8 cellular contexts compared by ENCODE assay signal in the genomic region with DNA sequence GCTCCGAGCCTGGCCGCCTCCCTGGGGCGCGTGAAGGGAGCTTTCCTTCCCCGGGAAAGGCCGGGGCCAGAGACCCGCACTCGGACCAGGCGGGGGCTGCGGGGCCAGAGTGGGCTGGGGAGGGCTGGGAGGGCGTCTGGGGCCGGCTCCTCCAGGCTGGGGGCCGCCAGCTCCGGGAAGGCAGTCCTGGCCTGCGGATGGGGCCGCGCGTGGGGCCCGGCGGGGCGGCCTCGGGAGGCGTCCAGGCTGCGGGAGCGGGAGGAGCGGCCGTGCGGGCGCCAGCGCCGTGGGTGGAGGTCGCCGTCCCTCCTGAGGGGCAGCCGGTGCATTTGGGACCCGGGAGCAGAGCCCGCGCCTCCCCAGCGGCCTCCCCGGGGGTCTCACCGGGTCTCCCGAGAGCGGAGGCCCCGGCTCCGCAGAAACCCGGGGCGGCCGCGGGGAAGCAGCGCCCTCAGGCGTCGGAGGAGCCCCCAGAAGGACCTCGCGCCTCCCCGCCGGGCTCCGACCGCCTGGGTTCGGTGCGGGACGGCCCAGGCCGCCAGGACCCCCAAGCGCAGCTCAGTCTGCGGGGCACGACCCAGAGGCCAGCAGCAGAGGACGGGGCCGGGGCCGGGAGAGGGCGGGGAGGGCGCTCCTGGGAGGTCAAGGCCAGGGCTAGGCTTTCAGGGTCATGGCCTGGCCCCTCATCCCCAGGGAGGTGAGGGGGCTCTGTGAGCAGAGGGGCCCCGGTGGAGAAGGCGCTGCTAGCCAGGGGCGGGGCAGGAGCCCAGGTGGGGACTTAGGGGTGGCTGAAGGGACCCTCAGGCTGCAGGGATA. TPM values are rescaled to one million over a fixed set of nuclear protein-coding genes. Genes with fewer than 3 reads are reported as not detected.
DNase-seq lines count a peak whose midpoint lies in the region; ATAC-seq, FAIRE-seq and TF ChIP-seq lines count a peak whose summit lies in the region.

No MANE protein-coding gene starts in this region.

- H3K9me3 Mint-ChIP-seq in CD4-positive, alpha-beta memory T cell: peaks cover 0 to 3% (median 0%) of the 10 kb centered on the region in 8 donors

- H3K4me1 ChIP-seq in CD4-positive, alpha-beta memory T cell (ENCODE audit: insufficient read depth, low read length): peaks cover 46% of the 10 kb centered on the region
- peaks cover 0 to 9% (median 8%) of the 10 kb centered on the region in 3 donors for H3K4me1 ChIP-seq in pancreas

- H3K36me3 Mint-ChIP-seq in CD4-positive, alpha-beta memory T cell: peaks cover 0 to 12% of the 10 kb centered on the region in 2 donors

- peak overlapping the region; percentile 84 for H3K27ac ChIP-seq in CD4-positive, alpha-beta memory T cell (ENCODE audit: low read depth, low read length)
- no peak overlapping the region for H3K27ac ChIP-seq in pancreas

- peak; percentile 41 to 68 (median 62) for ATAC-seq in pancreas
- no peak for ATAC-seq in GM19467 (IDR thresholded peaks at IDR 0.05; ENCODE audit: unreplicated experiment)

- no peaks in the 10 kb centered on the region for H3K27me3 ChIP-seq in CD4-positive, alpha-beta memory T cell (ENCODE audit: insufficient read depth, low read length)
- peaks cover 0 to 4% (median 0%) of the 10 kb centered on the region in 4 donors for H3K27me3 ChIP-seq in pancreas

- peak overlapping the region in 2 of 7 donors; percentile 57 to 95 for H3K27ac Mint-ChIP-seq in CD4-positive, alpha-beta memory T cell

- no peaks in the 10 kb centered on the region for H3K9me3 ChIP-seq in CD4-positive, alpha-beta memory T cell (ENCODE audit: control insufficient read depth in 1 of 2, low read length in 2 of 2)
- H3K9me3 ChIP-seq in pancreas: no peaks in the 10 kb centered on the region

- intact Hi-C loops in CD4-positive, alpha-beta memory T cell (cut with micrococcal nuclease): loop anchor here (1.0 to 2.0 kb wide), 3 partner anchors 40 to 422 kb away; partner anchors contain the start of gene UBE2G2
- intact Hi-C loops in pancreas (cut with DNase I): loop anchor here in 1 of 3 donors (10.0 kb wide), 1 partner anchor 128 kb away; the partner anchor contains the start of gene UBE2G2

- peak overlapping the region; percentile 75 to 92 (median 81) for H3K4me3 Mint-ChIP-seq in CD4-positive, alpha-beta memory T cell

- no peaks in the 10 kb centered on the region for H3K27me3 Mint-ChIP-seq in CD4-positive, alpha-beta memory T cell

- FAIRE-seq in pancreas (lab: Jason Lieb, UNC): no peak

- H3K4me3 ChIP-seq in CD4-positive, alpha-beta memory T cell (ENCODE audit: low read length in 2 of 2): peak overlapping the region; percentile 23 to 57
- H3K4me3 ChIP-seq in fibroblast of mammary gland (ENCODE audit: control insufficient read depth, low read depth, low read length) (no peak overlapping the region), pancreas (peak overlapping the region in 3 of 4 donors; percentile 14 to 48 (median 23))

- peaks cover 20 to 42% (median 33%) of the 10 kb centered on the region in 4 donors for H3K4me1 Mint-ChIP-seq in CD4-positive, alpha-beta memory T cell

- peak; percentile 17; the same call in 1 of the 2 replicates for TF ChIP-seq CTCF in LNCAP (IDR thresholded peaks at IDR 0.05)
- TF ChIP-seq CTCF in fibroblast of mammary gland (conservative IDR thresholded peaks at IDR 0.05; ENCODE audit: control insufficient read depth, insufficient read depth, low read depth, low read length): peak; percentile 28
- peak in 3 of 4 donors; percentile 9 to 29 (median 14) for TF ChIP-seq CTCF in pancreas (IDR thresholded peaks at IDR 0.05)

- 2% methylated on average over 46 to 72 of the region's 72 CpGs for WGBS in pancreas, 2 donors

- no peaks in the 10 kb centered on the region for H3K36me3 ChIP-seq in CD4-positive, alpha-beta memory T cell (ENCODE audit: insufficient read depth, low read length)
- no peaks in the 10 kb centered on the region for H3K36me3 ChIP-seq in pancreas

- POLR2A ChIA-PET in CD4-positive, alpha-beta memory T cell (lab: Charles Lee; ENCODE audit: partially characterized antibody): interaction anchor here (0.7 to 13.0 kb wide), 12 partner anchors 9 to 131 kb away, joined by 4 to 756 read pairs (median 7); partner anchors contain the start of genes ITGB2, PTTG1IP and UBE2G2

- peak; percentile 61 to 80 (median 68) for DNase-seq in CD4-positive, alpha-beta memory T cell
- DNase-seq in activated T-cell treated with anti-CD3 and anti-CD28 coated beads for 1 hour (ENCODE audit: low read depth) (peak; percentile 67), fibroblast of mammary gland (ENCODE audit: low read depth) (no peak), pancreas (peak in 3 of 6 donors; percentile 19 to 80 (median 63)), cortex of kidney (lab: John Stamatoyannopoulos, UW) (no peak), ecto neural progenitor cell (ENCODE audit: low spot score) (no peak)

- CTCF ChIA-PET in CD4-positive, alpha-beta memory T cell (lab: Charles Lee; ENCODE audit: partially characterized antibody): interaction anchor here (0.7 to 12.7 kb wide), 16 partner anchors 11 to 205 kb away, joined by 3 to 253 read pairs (median 6); partner anchors contain the start of genes ITGB2, PTTG1IP and UBE2G2

RNA-seq across cellular contexts. Expression of gene SLX9, which starts 7.3 kb away (rescaled TPM):
- total RNA-seq in CD4-positive, alpha-beta memory T cell: 10 to 100 TPM; 17.7 to 21.6 TPM
- polyA plus RNA-seq in CD4-positive, alpha-beta memory T cell: 10 to 100 TPM in 1 of 2 donors, 1 to 10 TPM in 1; 9.4 to 13.1 TPM
- total RNA-seq in pancreas: 10 to 100 TPM; 12.3 to 21.7 (median 14.5) TPM
- polyA plus RNA-seq in pancreas: 10 to 100 TPM; 10.5 to 12.4 TPM

RNA-seq across cellular contexts. Expression of gene ITGB2, which starts 11.9 kb away (rescaled TPM):
- total RNA-seq in CD4-positive, alpha-beta memory T cell: 100 to 1,000 TPM; 278 to 291 TPM
- polyA plus RNA-seq in CD4-positive, alpha-beta memory T cell: 100 to 1,000 TPM; 538 to 575 TPM
- total RNA-seq in pancreas: 10 to 100 TPM in 3 of 6 donors, 1 to 10 TPM in 3; 1.1 to 88.0 (median 14.8) TPM
- 10 to 100 TPM in 1 of 2 donors, 1 to 10 TPM in 1; 5.1 to 15.1 TPM for polyA plus RNA-seq in pancreas

RNA-seq across cellular contexts. Expression of gene PTTG1IP, which starts 59.1 kb away (rescaled TPM):
- 100 to 1,000 TPM in 1 of 2 experiments, 10 to 100 TPM in 1; 98.7 to 110 TPM for total RNA-seq in CD4-positive, alpha-beta memory T cell
- polyA plus RNA-seq in CD4-positive, alpha-beta memory T cell: 10 to 100 TPM; 84.8 to 92.4 TPM
- total RNA-seq in pancreas: 100 to 1,000 TPM in 1 of 6 donors, 10 to 100 TPM in 5; 47.3 to 118 (median 60.6) TPM
- 10 to 100 TPM; 44.9 to 71.0 TPM for polyA plus RNA-seq in pancreas

Comparison
In these comparisons a context has a peak if more than half of its experiments do, and no peak if none do; other contexts are left out.
1. DNase-seq: peak in CD4-positive, alpha-beta memory T cell (5 of 5) and activated T-cell treated with anti-CD3 and anti-CD28 coated beads for 1 hour (single experiment); none in fibroblast of mammary gland (single experiment), cortex of kidney (single experiment) and ecto neural progenitor cell (single experiment).
2. Peak in every context shown above with its lines, with median percentiles within 50 percentile points of each other: CTCF ChIP-seq.